ENCODE assay signal across 17 cellular contexts in the genomic region with DNA sequence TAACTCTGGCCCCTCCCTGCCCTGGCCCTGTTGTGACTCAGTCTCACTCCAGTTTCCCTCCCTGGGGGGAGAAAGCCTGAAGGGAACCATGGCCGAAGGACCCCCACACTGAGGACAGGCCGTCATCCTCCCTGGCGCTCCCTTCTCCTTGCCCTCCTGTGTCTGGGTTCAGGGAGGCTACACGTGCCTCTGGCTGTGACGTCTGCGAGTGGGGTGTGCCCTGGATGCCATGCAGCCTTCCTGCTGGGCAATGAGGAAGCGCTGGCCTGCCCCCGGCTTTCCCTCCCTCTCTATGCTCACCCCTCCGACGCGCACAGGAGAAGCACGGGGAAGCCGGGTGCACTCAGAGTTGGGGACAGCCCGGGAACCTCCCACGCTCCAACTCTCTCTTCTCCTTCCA. TPM values are rescaled to one million over a fixed set of nuclear protein-coding genes. Genes with fewer than 3 reads are reported as not detected.
DNase-seq lines count a peak whose midpoint lies in the region; ATAC-seq and TF ChIP-seq lines count a peak whose summit lies in the region.
"Had no signal": no experiment of that assay in that cellular context is flagged by ENCODE, and none has a peak within 500 bp of the region (broad histone marks: within the 10 kb centered on the region; RNA-seq: fewer than 3 reads in every experiment).

No MANE protein-coding gene starts in this region.

- no CpG with 5 or more reads among the region's 15 CpGs for whole genome bisulfite sequencing in trophoblast cell (ENCODE audit: extremely low coverage, insufficient coverage, insufficient read length)

- no peak overlapping the region for H3K9ac ChIP-seq in trophoblast cell (ENCODE audit: low read length)

- peak; percentile 30 for DNase-seq in Daoy (ENCODE audit: low read depth)
- DNase-seq in UCSD-AML1 (lab: John Stamatoyannopoulos, UW; ENCODE audit: unreplicated experiment) = peak; percentile 40
- no peak for DNase-seq in trophoblast cell
- no peak for DNase-seq in NOMO-1 treated with dmso at 0.1 percent for 144 hours (lab: John Stamatoyannopoulos, UW; ENCODE audit: unreplicated experiment)
- no peak for DNase-seq in GF-D8 (lab: John Stamatoyannopoulos, UW)
- DNase-seq: BE2C; CD8-positive, alpha-beta memory T cell; NCI-H1092 treated with DMSO at 0.1 percent for 48 hours; NCI-H1694; NCI-H446; NCI-H748 treated with DMSO at 0.1 percent for 48 hours; SJCRH30; T-cell had no signal

- no peak overlapping the region for H3K4ac ChIP-seq in trophoblast cell (ENCODE audit: low read depth, low read length)

- no peak overlapping the region for H2BK120ac ChIP-seq in trophoblast cell (ENCODE audit: insufficient read depth, low read length, poor library complexity)

- H3K23ac ChIP-seq in trophoblast cell (ENCODE audit: low read length) = no peak overlapping the region

- no peak overlapping the region for H2BK12ac ChIP-seq in trophoblast cell (ENCODE audit: low read length)

- H3K9me3 ChIP-seq in trophoblast cell (ENCODE audit: insufficient read depth, low read depth, low read length) = peaks cover 13% of the 10 kb centered on the region
- H3K9me3 ChIP-seq: BE2C, HAP-1, SJCRH30 had no signal

- no peaks in the 10 kb centered on the region for H3K79me1 ChIP-seq in trophoblast cell (ENCODE audit: low read length)

- H2AFZ ChIP-seq in trophoblast cell (ENCODE audit: insufficient read depth, low read length, poor library complexity) = no peak overlapping the region

- no peak overlapping the region for H3K27ac ChIP-seq in trophoblast cell (ENCODE audit: low read depth, low read length)
- H3K27ac ChIP-seq: SJCRH30 had no signal

- no peak overlapping the region for H4K8ac ChIP-seq in trophoblast cell (ENCODE audit: low read depth, low read length)

- H3K79me2 ChIP-seq in trophoblast cell (ENCODE audit: control insufficient read depth, insufficient read depth, low read length, poor library complexity) = no peaks in the 10 kb centered on the region

- H3K27me3 ChIP-seq in trophoblast cell (ENCODE audit: insufficient read depth, low read length) = peaks cover 9% of the 10 kb centered on the region

- no peak overlapping the region for H3K18ac ChIP-seq in trophoblast cell (ENCODE audit: low read length)

- no peak overlapping the region for H2AK5ac ChIP-seq in trophoblast cell (ENCODE audit: low read length)

- H4K91ac ChIP-seq in trophoblast cell (ENCODE audit: low read depth, low read length) = no peak overlapping the region

- no peak overlapping the region for H3K14ac ChIP-seq in trophoblast cell (ENCODE audit: low read length)

- no peak for ATAC-seq in HG02870 (IDR thresholded peaks at IDR 0.05; ENCODE audit: unreplicated experiment)
- ATAC-seq: T-cell had no signal

- no peaks in the 10 kb centered on the region for H3K36me3 ChIP-seq in trophoblast cell (ENCODE audit: control insufficient read depth in 1 of 2, insufficient read depth in 2 of 2, low read length in 2 of 2)
- H3K36me3 ChIP-seq: BE2C, HAP-1, SJCRH30 had no signal

- peak overlapping the region; percentile 41 for H3K4me3 ChIP-seq in trophoblast cell (ENCODE audit: low read depth, low read length)
- H3K4me3 ChIP-seq: HAP-1, SJCRH30 had no signal

- H3K4me1 ChIP-seq in trophoblast cell (ENCODE audit: control insufficient read depth in 1 of 2, insufficient read depth in 2 of 2, low read length in 2 of 2) = no peaks in the 10 kb centered on the region
- H3K4me1 ChIP-seq: BE2C, HAP-1 had no signal

- no peak overlapping the region for H2BK5ac ChIP-seq in trophoblast cell (ENCODE audit: low read depth, low read length, poor library complexity)

- no peak overlapping the region for H4K12ac ChIP-seq in trophoblast cell (ENCODE audit: low read depth, low read length)

- no peak overlapping the region for H3K4me2 ChIP-seq in trophoblast cell (ENCODE audit: low read length)

- no peak for TF ChIP-seq RAD21 in Ishikawa (IDR thresholded peaks at IDR 0.05; ENCODE audit: low read depth)

- no peak for TF ChIP-seq EP300 in Ishikawa (IDR thresholded peaks at IDR 0.05; ENCODE audit: borderline replicate concordance)

TF ChIP-seq in Ishikawa, 13 proteins besides CTCF, POLR2A, EP300 and RAD21:
- no peak for TF ChIP-seq ZBTB7A (IDR thresholded peaks at IDR 0.05; ENCODE audit: low read depth)
- TF ChIP-seq, protein P1, sequence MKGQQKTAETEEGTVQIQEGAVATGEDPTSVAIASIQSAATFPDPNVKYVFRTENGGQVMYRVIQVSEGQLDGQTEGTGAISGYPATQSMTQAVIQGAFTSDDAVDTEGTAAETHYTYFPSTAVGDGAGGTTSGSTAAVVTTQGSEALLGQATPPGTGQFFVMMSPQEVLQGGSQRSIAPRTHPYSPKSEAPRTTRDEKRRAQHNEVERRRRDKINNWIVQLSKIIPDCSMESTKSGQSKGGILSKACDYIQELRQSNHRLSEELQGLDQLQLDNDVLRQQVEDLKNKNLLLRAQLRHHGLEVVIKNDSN (IDR thresholded peaks at IDR 0.05) = no peak; the same call in 1 of the 2 replicates
- peak; percentile 55; the same call in 1 of the 2 replicates for TF ChIP-seq MAX (IDR thresholded peaks at IDR 0.05)
TF ChIP-seq in Ishikawa: peak in this region for 1.

RNA-seq across cellular contexts. Expression of gene BHLHE23, which starts 9.1 kb away (rescaled TPM):
- total RNA-seq in Daoy (2014; rRNA removed; shearing (Covaris generic)) = not detected in 2 replicates
- 0.07 and 0.12 TPM in 2 replicates for polyA plus RNA-seq in trophoblast cell (2013)
- total RNA-seq: CD8-positive, alpha-beta memory T cell; SJCRH30; T-cell had no signal
- polyA plus RNA-seq: AG04450; CD8-positive, alpha-beta memory T cell had no signal

RNA-seq across cellular contexts. Expression of gene SLC17A9, which starts 45.1 kb away (rescaled TPM):
- total RNA-seq in Daoy (2014; rRNA removed; shearing (Covaris generic)) = 0.33 and 0.91 TPM in 2 replicates
- polyA plus RNA-seq in trophoblast cell (2013) = 1.5 and 1.6 TPM in 2 replicates

RNA-seq across cellular contexts. Expression of gene GID8, which starts 59.7 kb away (rescaled TPM):
- 23.1 and 25.3 TPM in 2 replicates for total RNA-seq in Daoy (2014; rRNA removed; shearing (Covaris generic))
- 37.2 and 37.5 TPM in 2 replicates for polyA plus RNA-seq in trophoblast cell (2013)

Comparison
In these comparisons a context has a peak if more than half of its experiments do, and no peak if none do; other contexts are left out.
1. DNase-seq: peak in Daoy (single experiment) and UCSD-AML1 (single experiment); none in trophoblast cell (0 of 2), NOMO-1 treated with dmso at 0.1 percent for 144 hours (single experiment) and GF-D8 (single experiment).